Comparison of ENCODE assay signal across 8 cellular contexts in genomic region chr2:43402452-43402937, GRCh38.
DNase-seq lines count a peak whose midpoint lies in the region; ATAC-seq and TF ChIP-seq lines count a peak whose summit lies in the region.
"Had no signal": no experiment of that assay in that cellular context is flagged by ENCODE, and none has a peak within 500 bp of the region (broad histone marks: within the 10 kb centered on the region; RNA-seq: fewer than 3 reads in every experiment).

No MANE protein-coding gene starts in this region.

- intact Hi-C loops in stomach (cut with DNase I; ENCODE audit: low total_unique reads) = no loop called here

- WGBS in stomach, 5 donors = 71 to 99% (median 93%) methylated on average over 4 of the region's 4 CpGs

- H3K4me3 ChIP-seq in stomach = no peak overlapping the region

- no peak for TF ChIP-seq CTCF in stomach (IDR thresholded peaks at IDR 0.05)

- peaks cover 0 to 5% (median 2%) of the 10 kb centered on the region in 4 donors for H3K36me3 ChIP-seq in stomach
- H3K36me3 ChIP-seq: neutrophil had no signal

- H3K27me3 ChIP-seq in stomach = no peaks in the 10 kb centered on the region
- H3K27me3 ChIP-seq: neutrophil had no signal

- no peak for TF ChIP-seq EP300 in stomach (IDR thresholded peaks at IDR 0.05)

- peak; percentile 65 for ATAC-seq in GM19328 (IDR thresholded peaks at IDR 0.05; ENCODE audit: unreplicated experiment)
- peak; percentile 51 for ATAC-seq in HG02840 (IDR thresholded peaks at IDR 0.05; ENCODE audit: low FRiP score, unreplicated experiment)
- peak; percentile 50 for ATAC-seq in stimulated activated naive CD8-positive, alpha-beta T cell treated with anti-CD3 and anti-CD28 coated beads, Interleukin-15, Interleukin-2, amounts not matched to agents 100 U/mL and 50 U/mL, for 24 hours

- TF ChIP-seq POLR2A in stomach (IDR thresholded peaks at IDR 0.05) = no peak

- H3K27ac ChIP-seq in stomach = peak overlapping the region in 1 of 5 donors; percentile 25
- H3K27ac ChIP-seq: neutrophil had no signal

- peak; percentile 28 for DNase-seq in NCI-H69 (lab: John Stamatoyannopoulos, UW)
- DNase-seq in stimulated activated naive CD8-positive, alpha-beta T cell treated with anti-CD3 and anti-CD28 coated beads, Interleukin-15, Interleukin-2, amounts not matched to agents 100 U/mL and 50 U/mL, for 24 hours = no peak
- no peak for DNase-seq in AG08395 (ENCODE audit: low spot score)
- no peak for DNase-seq in KG1 (lab: John Stamatoyannopoulos, UW)
- DNase-seq in stomach = no peak

- H3K4me1 ChIP-seq in stomach = peaks cover 0 to 65% (median 25%) of the 10 kb centered on the region in 4 donors

- H3K9me3 ChIP-seq in stomach = no peaks in the 10 kb centered on the region
- H3K9me3 ChIP-seq: neutrophil had no signal
